In genomic region chr14:23306412-23307145, GRCh38 we compare ENCODE assay signal across 1 cellular context.
TF ChIP-seq lines count a peak whose summit lies in the region.

TSS of gene BCL2L2 (plus strand) at chr14:23306833. CDS start at chr14:23307768, 935 bp downstream.

TF ChIP-seq in HEK293, 187 proteins besides CTCF, POLR2A, EP300 and RAD21 (continued from another document and continues in another):
- TF ChIP-seq, protein P1, sequence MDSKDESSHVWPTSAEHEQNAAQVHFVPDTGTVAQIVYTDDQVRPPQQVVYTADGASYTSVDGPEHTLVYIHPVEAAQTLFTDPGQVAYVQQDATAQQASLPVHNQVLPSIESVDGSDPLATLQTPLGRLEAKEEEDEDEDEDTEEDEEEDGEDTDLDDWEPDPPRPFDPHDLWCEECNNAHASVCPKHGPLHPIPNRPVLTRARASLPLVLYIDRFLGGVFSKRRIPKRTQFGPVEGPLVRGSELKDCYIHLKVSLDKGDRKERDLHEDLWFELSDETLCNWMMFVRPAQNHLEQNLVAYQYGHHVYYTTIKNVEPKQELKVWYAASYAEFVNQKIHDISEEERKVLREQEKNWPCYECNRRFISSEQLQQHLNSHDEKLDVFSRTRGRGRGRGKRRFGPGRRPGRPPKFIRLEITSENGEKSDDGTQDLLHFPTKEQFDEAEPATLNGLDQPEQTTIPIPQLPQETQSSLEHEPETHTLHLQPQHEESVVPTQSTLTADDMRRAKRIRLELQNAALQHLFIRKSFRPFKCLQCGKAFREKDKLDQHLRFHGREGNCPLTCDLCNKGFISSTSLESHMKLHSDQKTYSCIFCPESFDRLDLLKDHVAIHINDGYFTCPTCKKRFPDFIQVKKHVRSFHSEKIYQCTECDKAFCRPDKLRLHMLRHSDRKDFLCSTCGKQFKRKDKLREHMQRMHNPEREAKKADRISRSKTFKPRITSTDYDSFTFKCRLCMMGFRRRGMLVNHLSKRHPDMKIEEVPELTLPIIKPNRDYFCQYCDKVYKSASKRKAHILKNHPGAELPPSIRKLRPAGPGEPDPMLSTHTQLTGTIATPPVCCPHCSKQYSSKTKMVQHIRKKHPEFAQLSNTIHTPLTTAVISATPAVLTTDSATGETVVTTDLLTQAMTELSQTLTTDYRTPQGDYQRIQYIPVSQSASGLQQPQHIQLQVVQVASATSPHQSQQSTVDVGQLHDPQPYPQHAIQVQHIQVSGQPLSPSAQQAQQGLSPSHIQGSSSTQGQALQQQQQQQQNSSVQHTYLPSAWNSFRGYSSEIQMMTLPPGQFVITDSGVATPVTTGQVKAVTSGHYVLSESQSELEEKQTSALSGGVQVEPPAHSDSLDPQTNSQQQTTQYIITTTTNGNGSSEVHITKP (tag by site-specific recombination; IDR thresholded peaks at IDR 0.05): peak; percentile 81
- no peak for TF ChIP-seq ZSCAN23 (tag by site-specific recombination; IDR thresholded peaks at IDR 0.05)
- TF ChIP-seq KLF1 (tag by site-specific recombination; IDR thresholded peaks at IDR 0.05): peak; percentile 87
- no peak for TF ChIP-seq ZNF707 (tag by site-specific recombination; IDR thresholded peaks at IDR 0.05)
- TF ChIP-seq ZFP69B (tag by site-specific recombination; IDR thresholded peaks at IDR 0.05): peak; percentile 98
- no peak for TF ChIP-seq ZNF560 (tag by site-specific recombination; IDR thresholded peaks at IDR 0.05; ENCODE audit: borderline replicate concordance)
- TF ChIP-seq ZIC2 (tag by site-specific recombination; IDR thresholded peaks at IDR 0.05): peak; percentile 55
- TF ChIP-seq GLI4 (tag by site-specific recombination; IDR thresholded peaks at IDR 0.05): 0 out of 2 replicates have a peak, but pooled peaks have one; percentile 14
- peak; percentile 84; the same call in 1 of the 2 replicates for TF ChIP-seq KLF7 (tag by site-specific recombination; IDR thresholded peaks at IDR 0.05; ENCODE audit: borderline replicate concordance)
- TF ChIP-seq, protein P2, sequence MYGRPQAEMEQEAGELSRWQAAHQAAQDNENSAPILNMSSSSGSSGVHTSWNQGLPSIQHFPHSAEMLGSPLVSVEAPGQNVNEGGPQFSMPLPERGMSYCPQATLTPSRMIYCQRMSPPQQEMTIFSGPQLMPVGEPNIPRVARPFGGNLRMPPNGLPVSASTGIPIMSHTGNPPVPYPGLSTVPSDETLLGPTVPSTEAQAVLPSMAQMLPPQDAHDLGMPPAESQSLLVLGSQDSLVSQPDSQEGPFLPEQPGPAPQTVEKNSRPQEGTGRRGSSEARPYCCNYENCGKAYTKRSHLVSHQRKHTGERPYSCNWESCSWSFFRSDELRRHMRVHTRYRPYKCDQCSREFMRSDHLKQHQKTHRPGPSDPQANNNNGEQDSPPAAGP (tag by site-specific recombination; IDR thresholded peaks at IDR 0.05): peak; percentile 95
- TF ChIP-seq ZNF544 (tag by site-specific recombination; IDR thresholded peaks at IDR 0.05): no peak
- 0 out of 2 replicates have a peak, but pooled peaks have one; percentile 20 for TF ChIP-seq ZNF704 (tag by site-specific recombination; IDR thresholded peaks at IDR 0.05)
- TF ChIP-seq ZNF335 (tag by site-specific recombination; conservative IDR thresholded peaks at IDR 0.05): peak; percentile 62
- TF ChIP-seq, protein P3, sequence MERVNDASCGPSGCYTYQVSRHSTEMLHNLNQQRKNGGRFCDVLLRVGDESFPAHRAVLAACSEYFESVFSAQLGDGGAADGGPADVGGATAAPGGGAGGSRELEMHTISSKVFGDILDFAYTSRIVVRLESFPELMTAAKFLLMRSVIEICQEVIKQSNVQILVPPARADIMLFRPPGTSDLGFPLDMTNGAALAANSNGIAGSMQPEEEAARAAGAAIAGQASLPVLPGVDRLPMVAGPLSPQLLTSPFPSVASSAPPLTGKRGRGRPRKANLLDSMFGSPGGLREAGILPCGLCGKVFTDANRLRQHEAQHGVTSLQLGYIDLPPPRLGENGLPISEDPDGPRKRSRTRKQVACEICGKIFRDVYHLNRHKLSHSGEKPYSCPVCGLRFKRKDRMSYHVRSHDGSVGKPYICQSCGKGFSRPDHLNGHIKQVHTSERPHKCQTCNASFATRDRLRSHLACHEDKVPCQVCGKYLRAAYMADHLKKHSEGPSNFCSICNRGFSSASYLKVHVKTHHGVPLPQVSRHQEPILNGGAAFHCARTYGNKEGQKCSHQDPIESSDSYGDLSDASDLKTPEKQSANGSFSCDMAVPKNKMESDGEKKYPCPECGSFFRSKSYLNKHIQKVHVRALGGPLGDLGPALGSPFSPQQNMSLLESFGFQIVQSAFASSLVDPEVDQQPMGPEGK (tag by site-specific recombination; IDR thresholded peaks at IDR 0.05): peak; percentile 100
- peak; percentile 100 for TF ChIP-seq ZBTB8A (tag by site-specific recombination; IDR thresholded peaks at IDR 0.05)
- TF ChIP-seq ZNF24 (tag by site-specific recombination; IDR thresholded peaks at IDR 0.05): 0 out of 2 replicates have a peak, but pooled peaks have one; percentile 34
- TF ChIP-seq ZNF670 (tag by site-specific recombination; IDR thresholded peaks at IDR 0.05; ENCODE audit: low read depth): no peak
- TF ChIP-seq ZBTB11 (tag by site-specific recombination; conservative IDR thresholded peaks at IDR 0.05; ENCODE audit: low read depth): peak; percentile 51
- TF ChIP-seq YY1 (tag by site-specific recombination; IDR thresholded peaks at IDR 0.05): peak; percentile 58; the same call in 1 of the 2 replicates
- TF ChIP-seq ZNF2 (tag by site-specific recombination; IDR thresholded peaks at IDR 0.05): peak; percentile 52; the same call in 1 of the 2 replicates
- peak; percentile 99 for TF ChIP-seq KLF8 (tag by site-specific recombination; IDR thresholded peaks at IDR 0.05)
- peak; percentile 29; the same call in 1 of the 2 replicates for TF ChIP-seq ZBTB21 (tag by site-specific recombination; IDR thresholded peaks at IDR 0.05)
- TF ChIP-seq ZNF341 (tag by site-specific recombination; IDR thresholded peaks at IDR 0.05; ENCODE audit: low read depth): peak; percentile 85
- TF ChIP-seq, protein P4, sequence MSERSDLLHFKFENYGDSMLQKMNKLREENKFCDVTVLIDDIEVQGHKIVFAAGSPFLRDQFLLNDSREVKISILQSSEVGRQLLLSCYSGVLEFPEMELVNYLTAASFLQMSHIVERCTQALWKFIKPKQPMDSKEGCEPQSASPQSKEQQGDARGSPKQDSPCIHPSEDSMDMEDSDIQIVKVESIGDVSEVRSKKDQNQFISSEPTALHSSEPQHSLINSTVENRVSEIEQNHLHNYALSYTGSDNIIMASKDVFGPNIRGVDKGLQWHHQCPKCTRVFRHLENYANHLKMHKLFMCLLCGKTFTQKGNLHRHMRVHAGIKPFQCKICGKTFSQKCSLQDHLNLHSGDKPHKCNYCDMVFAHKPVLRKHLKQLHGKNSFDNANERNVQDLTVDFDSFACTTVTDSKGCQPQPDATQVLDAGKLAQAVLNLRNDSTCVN (tag by site-specific recombination; optimal IDR thresholded peaks at IDR 0.05): peak; percentile 20
- peak; percentile 51; the same call in 1 of the 2 replicates for TF ChIP-seq TSHZ1 (tag by site-specific recombination; IDR thresholded peaks at IDR 0.05; ENCODE audit: borderline replicate concordance)
- peak; percentile 40; the same call in 1 of the 2 replicates for TF ChIP-seq GLIS2 (tag by site-specific recombination; IDR thresholded peaks at IDR 0.05)
- peak; percentile 95 for TF ChIP-seq ZNF600 (tag by site-specific recombination; IDR thresholded peaks at IDR 0.05)
- peak; percentile 91 for TF ChIP-seq ZBTB17 (tag by site-specific recombination; IDR thresholded peaks at IDR 0.05)
- TF ChIP-seq SCRT2 (tag by site-specific recombination; IDR thresholded peaks at IDR 0.05): peak; percentile 98
- peak; percentile 100 for TF ChIP-seq SP3 (tag by site-specific recombination; IDR thresholded peaks at IDR 0.05)
- peak; percentile 51 for TF ChIP-seq GLIS1 (tag by site-specific recombination; IDR thresholded peaks at IDR 0.05)
- peak; percentile 91 for TF ChIP-seq ZXDB (tag by site-specific recombination; IDR thresholded peaks at IDR 0.05)
- 0 out of 2 replicates have a peak, but pooled peaks have one; percentile 51 for TF ChIP-seq ZFP37 (tag by site-specific recombination; IDR thresholded peaks at IDR 0.05)
- TF ChIP-seq OVOL3 (tag by site-specific recombination; IDR thresholded peaks at IDR 0.05): peak; percentile 13; the same call in 1 of the 2 replicates
- peak; percentile 55; the same call in 1 of the 2 replicates for TF ChIP-seq ZNF394 (tag by site-specific recombination; IDR thresholded peaks at IDR 0.05; ENCODE audit: borderline replicate concordance)
- TF ChIP-seq, protein P5, sequence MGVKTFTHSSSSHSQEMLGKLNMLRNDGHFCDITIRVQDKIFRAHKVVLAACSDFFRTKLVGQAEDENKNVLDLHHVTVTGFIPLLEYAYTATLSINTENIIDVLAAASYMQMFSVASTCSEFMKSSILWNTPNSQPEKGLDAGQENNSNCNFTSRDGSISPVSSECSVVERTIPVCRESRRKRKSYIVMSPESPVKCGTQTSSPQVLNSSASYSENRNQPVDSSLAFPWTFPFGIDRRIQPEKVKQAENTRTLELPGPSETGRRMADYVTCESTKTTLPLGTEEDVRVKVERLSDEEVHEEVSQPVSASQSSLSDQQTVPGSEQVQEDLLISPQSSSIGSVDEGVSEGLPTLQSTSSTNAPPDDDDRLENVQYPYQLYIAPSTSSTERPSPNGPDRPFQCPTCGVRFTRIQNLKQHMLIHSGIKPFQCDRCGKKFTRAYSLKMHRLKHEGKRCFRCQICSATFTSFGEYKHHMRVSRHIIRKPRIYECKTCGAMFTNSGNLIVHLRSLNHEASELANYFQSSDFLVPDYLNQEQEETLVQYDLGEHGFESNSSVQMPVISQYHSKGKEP (tag by site-specific recombination; IDR thresholded peaks at IDR 0.05): no peak
- TF ChIP-seq ZNF324 (tag by site-specific recombination; IDR thresholded peaks at IDR 0.05): peak; percentile 90; the same call in 1 of the 2 replicates
- no peak for TF ChIP-seq ZNF174 (tag by site-specific recombination; IDR thresholded peaks at IDR 0.05)
- no peak for TF ChIP-seq YY2 (tag by site-specific recombination; IDR thresholded peaks at IDR 0.05)
- TF ChIP-seq KLF9 (tag by site-specific recombination; IDR thresholded peaks at IDR 0.05; ENCODE audit: low read depth): peak; percentile 92
- peak; percentile 97 for TF ChIP-seq WT1 (tag by site-specific recombination; IDR thresholded peaks at IDR 0.05)
- TF ChIP-seq ZNF138 (tag by site-specific recombination; IDR thresholded peaks at IDR 0.05; ENCODE audit: borderline replicate concordance): no peak
- TF ChIP-seq ZEB2 (tag by site-specific recombination; IDR thresholded peaks at IDR 0.05): peak; percentile 68
- peak; percentile 73; the same call in 1 of the 2 replicates for TF ChIP-seq SCRT1 (tag by site-specific recombination; IDR thresholded peaks at IDR 0.05; ENCODE audit: borderline replicate concordance)
- peak; percentile 76; the same call in 1 of the 2 replicates for TF ChIP-seq ZNF76 (tag by site-specific recombination; IDR thresholded peaks at IDR 0.05; ENCODE audit: borderline replicate concordance, low read depth)
- peak; percentile 56; the same call in 1 of the 2 replicates for TF ChIP-seq ZNF391 (tag by site-specific recombination; IDR thresholded peaks at IDR 0.05; ENCODE audit: borderline replicate concordance, low read depth)
- TF ChIP-seq ZNF555 (tag by site-specific recombination; conservative IDR thresholded peaks at IDR 0.05): no peak
- TF ChIP-seq ZNF366 (tag by site-specific recombination; conservative IDR thresholded peaks at IDR 0.05): peak; percentile 100
